8 cellular contexts compared by ENCODE assay signal in the genomic region with DNA sequence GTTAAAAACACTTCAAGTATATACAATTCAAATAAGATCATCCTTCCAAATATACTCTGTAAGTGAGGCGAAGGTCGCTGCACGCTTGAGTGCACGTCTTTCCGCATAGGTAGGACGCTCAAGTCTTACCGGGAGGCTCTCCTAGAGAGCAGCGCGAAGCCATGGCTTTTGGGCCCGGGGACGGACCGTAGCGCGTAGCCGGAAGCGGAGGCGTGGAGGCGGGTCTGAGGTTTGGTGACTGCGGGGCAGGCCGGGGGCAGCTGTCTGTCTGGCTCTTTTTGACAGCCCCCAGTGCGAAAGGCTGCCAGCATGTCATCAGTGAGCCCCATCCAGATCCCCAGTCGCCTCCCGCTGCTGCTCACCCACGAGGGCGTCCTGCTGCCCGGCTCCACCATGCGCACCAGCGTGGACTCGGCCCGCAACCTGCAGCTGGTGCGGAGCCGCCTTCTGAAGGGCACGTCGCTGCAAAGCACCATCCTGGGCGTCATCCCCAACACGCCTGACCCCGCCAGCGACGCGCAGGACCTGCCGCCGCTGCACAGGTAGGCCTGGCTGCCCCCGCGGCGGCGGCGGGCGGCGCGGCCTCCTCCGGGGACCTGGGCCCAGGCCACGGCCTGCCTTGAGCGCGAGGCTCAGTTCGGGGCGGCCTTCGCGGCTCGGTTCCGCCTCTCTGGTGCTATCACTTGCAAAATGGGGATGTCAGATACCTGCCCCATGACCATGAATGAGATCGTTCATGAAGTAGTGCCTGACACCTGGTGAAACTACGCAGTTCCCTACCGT. TPM values are rescaled to one million over a fixed set of nuclear protein-coding genes. Genes with fewer than 3 reads are reported as not detected.
A peak's percentile ranks its signal among the peaks of the same experiment; 100 is the strongest.
DNase-seq lines count a peak whose midpoint lies in the region; ATAC-seq, FAIRE-seq and TF ChIP-seq lines count a peak whose summit lies in the region.

A gene with protein sequence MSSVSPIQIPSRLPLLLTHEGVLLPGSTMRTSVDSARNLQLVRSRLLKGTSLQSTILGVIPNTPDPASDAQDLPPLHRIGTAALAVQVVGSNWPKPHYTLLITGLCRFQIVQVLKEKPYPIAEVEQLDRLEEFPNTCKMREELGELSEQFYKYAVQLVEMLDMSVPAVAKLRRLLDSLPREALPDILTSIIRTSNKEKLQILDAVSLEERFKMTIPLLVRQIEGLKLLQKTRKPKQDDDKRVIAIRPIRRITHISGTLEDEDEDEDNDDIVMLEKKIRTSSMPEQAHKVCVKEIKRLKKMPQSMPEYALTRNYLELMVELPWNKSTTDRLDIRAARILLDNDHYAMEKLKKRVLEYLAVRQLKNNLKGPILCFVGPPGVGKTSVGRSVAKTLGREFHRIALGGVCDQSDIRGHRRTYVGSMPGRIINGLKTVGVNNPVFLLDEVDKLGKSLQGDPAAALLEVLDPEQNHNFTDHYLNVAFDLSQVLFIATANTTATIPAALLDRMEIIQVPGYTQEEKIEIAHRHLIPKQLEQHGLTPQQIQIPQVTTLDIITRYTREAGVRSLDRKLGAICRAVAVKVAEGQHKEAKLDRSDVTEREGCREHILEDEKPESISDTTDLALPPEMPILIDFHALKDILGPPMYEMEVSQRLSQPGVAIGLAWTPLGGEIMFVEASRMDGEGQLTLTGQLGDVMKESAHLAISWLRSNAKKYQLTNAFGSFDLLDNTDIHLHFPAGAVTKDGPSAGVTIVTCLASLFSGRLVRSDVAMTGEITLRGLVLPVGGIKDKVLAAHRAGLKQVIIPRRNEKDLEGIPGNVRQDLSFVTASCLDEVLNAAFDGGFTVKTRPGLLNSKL (plus strand): TSS at position 221 of the 783 bp plus-strand sequence. CDS start 89 bp downstream, at position 310.

- H3K36me3 Mint-ChIP-seq in T-cell = no peaks in the 10 kb centered on the region

- ATAC-seq in HG02759 (IDR thresholded peaks at IDR 0.05; ENCODE audit: unreplicated experiment) (peak; percentile 98), T-cell (replicated peaks in 1 of 4) (peak; percentile 95 to 98 (median 96)), heart left ventricle (peak; percentile 97 to 100 (median 100))

- TF ChIP-seq POLR2A in GM12891 (IDR thresholded peaks at IDR 0.05; ENCODE audit: low read depth, low read length) (peak; percentile 62; the same call in 1 of the 2 replicates), heart left ventricle (IDR thresholded peaks at IDR 0.05) (peak in 1 of 2 donors; percentile 74), transverse colon (IDR thresholded peaks at IDR 0.05) (peak; percentile 79)

- peaks cover 30 to 50% (median 49%) of the 10 kb centered on the region in 3 donors for H3K4me1 Mint-ChIP-seq in T-cell

- TF ChIP-seq CTCF in heart left ventricle (IDR thresholded peaks at IDR 0.05) = no peak
- peak in 1 of 5 experiments; percentile 9 for TF ChIP-seq CTCF in transverse colon (IDR thresholded peaks at IDR 0.05)

- POLR2A ChIA-PET in T-cell (lab: Charles Lee) = interaction anchor here (0.5 to 0.8 kb wide), 4 partner anchors 10 to 664 kb away, joined by 3 to 7 read pairs (median 4); no protein-coding TSS in a partner anchor

- peak within 1 kb of the TSS; percentile 82 to 92 for H3K27ac Mint-ChIP-seq in T-cell

- H3K4me3 Mint-ChIP-seq in T-cell = peak within 1 kb of the TSS; percentile 92 to 95 (median 94)

- FAIRE-seq in GM12891 (lab: Jason Lieb, UNC) = peak; percentile 69

- peaks cover 0 to 8% (median 3%) of the 10 kb centered on the region in 3 donors for H3K9me3 Mint-ChIP-seq in T-cell

- peaks cover 0 to 4% (median 0%) of the 10 kb centered on the region in 12 donors for H3K9me3 ChIP-seq in heart left ventricle
- no peaks in the 10 kb centered on the region for H3K9me3 ChIP-seq in transverse colon

- intact Hi-C loops in heart left ventricle (cut with DNase I) = loop anchor here in 4 of 10 donors (5.0 to 10.0 kb wide), 3 partner anchors 33 to 381 kb away; no protein-coding TSS in a partner anchor
- intact Hi-C loops in transverse colon (cut with DNase I; ENCODE audit: low total_unique reads) = no loop called here

- in situ Hi-C loops in transverse colon (cut with MboI; ENCODE audit: low pct_ligation_motif_present in 1 of 4, low pct_unique_long_range_greater_than_20kb in 1 of 4, low sequenced_read_pairs in 3 of 4) = loop anchor here in 2 of 4 donors (10.0 to 25.0 kb wide), 2 partner anchors 381 to 393 kb away; no protein-coding TSS in a partner anchor

- peak; percentile 73 for DNase-seq in GM12891 (ENCODE audit: insufficient read length, low spot score)
- peak; percentile 74 to 92 (median 89) for DNase-seq in NCI-H1417 (lab: John Stamatoyannopoulos, UW)
- peak; percentile 80 to 94 (median 87) for DNase-seq in T-cell
- peak; percentile 91 to 95 (median 93) for DNase-seq in heart left ventricle
- DNase-seq in pons (ENCODE audit: low spot score) = peak; percentile 91
- DNase-seq in transverse colon = peak; percentile 93

- no peak for TF ChIP-seq EP300 in transverse colon (IDR thresholded peaks at IDR 0.05; ENCODE audit: low read depth)

- H3K27ac ChIP-seq in adipose tissue (ENCODE audit: low read depth, low read length) (no peak within 1 kb of the TSS), heart left ventricle (peak within 1 kb of the TSS; percentile 54 to 90 (median 88)), transverse colon (peak within 1 kb of the TSS; percentile 91 to 94 (median 92))

- CTCF ChIA-PET in T-cell (lab: Charles Lee) = no interaction called here

- WGBS in adipose tissue, 3 donors = 0 to 1% (median 0%) methylated on average over 59 to 63 of the region's 63 CpGs
- 0 to 1% (median 0%) methylated on average over 42 to 63 of the region's 63 CpGs for WGBS in heart left ventricle, 4 donors
- WGBS in transverse colon (ENCODE audit: low coverage in 1 of 2), 2 donors = 0% methylated on average over 13 to 61 of the region's 63 CpGs

- no peaks in the 10 kb centered on the region for H3K27me3 Mint-ChIP-seq in T-cell

- H3K4me3 ChIP-seq in heart left ventricle (peak within 1 kb of the TSS; percentile 70 to 99 (median 90)), transverse colon (peak within 1 kb of the TSS; percentile 77 to 99 (median 84))

- H3K27me3 ChIP-seq in heart left ventricle (no peaks in the 10 kb centered on the region), transverse colon (no peaks in the 10 kb centered on the region)

- H3K36me3 ChIP-seq in heart left ventricle = peaks cover 0 to 6% (median 0%) of the 10 kb centered on the region in 9 donors
- H3K36me3 ChIP-seq in transverse colon = no peaks in the 10 kb centered on the region

- H3K4me1 ChIP-seq in heart left ventricle (peaks cover 11 to 42% (median 31%) of the 10 kb centered on the region in 12 donors), transverse colon (peaks cover 11 to 30% (median 24%) of the 10 kb centered on the region in 4 donors)

TF ChIP-seq in GM12891, 5 proteins besides CTCF, POLR2A, EP300 and RAD21:
- TF ChIP-seq POLR2AphosphoS5 (IDR thresholded peaks at IDR 0.05; ENCODE audit: low read depth, low read length) (peak; percentile 59; the same call in 1 of the 2 replicates), TAF1 (IDR thresholded peaks at IDR 0.05; ENCODE audit: low read depth, low read length) (0 out of 2 replicates have a peak, but pooled peaks have one; percentile 11), PAX5 (IDR thresholded peaks at IDR 0.05; ENCODE audit: insufficient read depth, low read length, severe bottlenecking) (peak; percentile 80), POU2F2 (IDR thresholded peaks at IDR 0.05; ENCODE audit: low read depth, low read length) (0 out of 2 replicates have a peak, but pooled peaks have one; percentile 61), SPI1 (IDR thresholded peaks at IDR 0.05; ENCODE audit: low read depth, low read length) (0 out of 2 replicates have a peak, but pooled peaks have one; percentile 48)

RNA-seq across cellular contexts. Expression of the gene that starts here (rescaled TPM):
- 25.7 TPM for polyA plus RNA-seq in GM12891 (2012; ENCODE audit: low read depth, missing spikeins)
- total RNA-seq in T-cell = 10 to 100 TPM; 69.9 to 92.9 (median 84.7) TPM
- 10 to 100 TPM; 16.1 to 26.6 (median 18.1) TPM for polyA plus RNA-seq in adipose tissue
- 10 to 100 TPM; 42.8 to 87.4 (median 69.3) TPM for total RNA-seq in heart left ventricle
- 10 to 100 TPM; 24.8 to 30.5 TPM for polyA plus RNA-seq in heart left ventricle
- total RNA-seq in transverse colon = 100 to 1,000 TPM in 1 of 4 donors, 10 to 100 TPM in 3; 51.3 to 104 (median 65.3) TPM
